In the genomic region with DNA sequence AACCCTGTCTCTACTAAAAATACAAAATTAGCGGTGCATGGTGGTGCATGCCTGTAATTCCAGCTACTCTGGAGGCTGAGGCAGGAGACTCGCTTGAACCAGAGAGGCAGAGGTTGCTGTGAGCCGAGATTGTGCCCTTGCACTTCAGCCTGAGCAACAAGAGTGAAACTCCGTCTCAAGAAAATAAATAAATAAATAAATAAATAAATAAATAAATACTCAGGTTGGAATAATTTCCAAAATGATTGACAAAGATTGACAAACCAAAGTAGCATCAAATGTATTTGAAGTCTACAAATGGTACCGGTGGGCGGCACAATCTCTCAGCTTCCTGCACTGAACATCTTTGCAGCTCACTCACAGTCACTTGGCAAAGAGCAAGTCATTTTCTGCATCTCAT, we compare ENCODE assay signal across 6 cellular contexts.
"Had no signal": no experiment of that assay in that cellular context is flagged by ENCODE, and none has a peak within 500 bp of the region (broad histone marks: within the 10 kb centered on the region; RNA-seq: fewer than 3 reads in every experiment).

No MANE protein-coding gene starts in this region.

- DNase-seq: IMR-90, KBM-7, KG1 had no signal

- H3K27ac ChIP-seq: HL-60, KMS-11 had no signal

- H3K4me2 ChIP-seq: KMS-11 had no signal

- H3K9ac ChIP-seq: KMS-11 had no signal

- H3K4me3 ChIP-seq: K562 had no signal
